In genomic region chr17:4903051-4903818, GRCh38 we compare ENCODE assay signal across 8 cellular contexts. TPM values are rescaled to one million over a fixed set of nuclear protein-coding genes. Genes with fewer than 3 reads are reported as not detected.
A peak's percentile ranks its signal among the peaks of the same experiment; 100 is the strongest.
DNase-seq lines count a peak whose midpoint lies in the region; ATAC-seq and TF ChIP-seq lines count a peak whose summit lies in the region.

Gene CHRNE, minus strand, starts transcription at chr17:4903098. Its CDS starts 35 bp downstream, at chr17:4903063.

- H3K4me3 ChIP-seq in LNCaP clone FGC (ENCODE audit: low read depth, low read length), result no peak within 1 kb of the TSS
- no peak within 1 kb of the TSS for H3K4me3 ChIP-seq in parathyroid adenoma (ENCODE audit: low read depth, low read length)
- peak within 1 kb of the TSS in 3 of 4 donors; percentile 9 to 41 (median 25) for H3K4me3 ChIP-seq in upper lobe of left lung

- no peaks in the 10 kb centered on the region for H3K36me3 ChIP-seq in parathyroid adenoma (ENCODE audit: control insufficient read depth, insufficient read depth, low read length)
- peaks cover 0 to 3% (median 0%) of the 10 kb centered on the region in 4 donors for H3K36me3 ChIP-seq in upper lobe of left lung

- peak; percentile 78 for DNase-seq in ELF-1 (ENCODE audit: low read depth, low spot score)
- DNase-seq in LNCaP clone FGC (ENCODE audit: low read depth), result peak; percentile 80
- DNase-seq in SK-N-DZ (ENCODE audit: low spot score), result peak; percentile 89
- DNase-seq in activated naive CD4-positive, alpha-beta T cell (lab: John Stamatoyannopoulos, UW), result peak in 3 of 4 experiments; percentile 32 to 50 (median 45)
- DNase-seq in foreskin keratinocyte, result peak; percentile 61 to 79
- DNase-seq in upper lobe of left lung, result peak; percentile 57 to 82

- no peak within 1 kb of the TSS for H3K9ac ChIP-seq in parathyroid adenoma

- H3K9me3 ChIP-seq in parathyroid adenoma (ENCODE audit: control insufficient read depth, low read length), result no peaks in the 10 kb centered on the region
- no peaks in the 10 kb centered on the region for H3K9me3 ChIP-seq in upper lobe of left lung

- no peak for TF ChIP-seq EP300 in upper lobe of left lung (IDR thresholded peaks at IDR 0.05)

- 6 to 15% methylated on average over 10 of the region's 10 CpGs for WGBS in upper lobe of left lung, 2 donors

- no peaks in the 10 kb centered on the region for H3K4me1 ChIP-seq in foreskin keratinocyte
- peaks cover 10% of the 10 kb centered on the region for H3K4me1 ChIP-seq in parathyroid adenoma
- peaks cover 11 to 46% (median 29%) of the 10 kb centered on the region in 4 donors for H3K4me1 ChIP-seq in upper lobe of left lung

- no peaks in the 10 kb centered on the region for H3K79me2 ChIP-seq in parathyroid adenoma

- H3K27me3 ChIP-seq in foreskin keratinocyte (no peaks in the 10 kb centered on the region), parathyroid adenoma (ENCODE audit: control insufficient read depth, insufficient read depth, low read length) (no peaks in the 10 kb centered on the region), upper lobe of left lung (peaks cover 0 to 9% (median 0%) of the 10 kb centered on the region in 4 donors)

- ATAC-seq in foreskin keratinocyte (peak; percentile 45), upper lobe of left lung (ENCODE audit: low FRiP score in 2 of 2) (peak; percentile 58 to 60), GM21526 (IDR thresholded peaks at IDR 0.05; ENCODE audit: low FRiP score, unreplicated experiment) (no peak)

- H2AFZ ChIP-seq in parathyroid adenoma, result peak within 1 kb of the TSS; percentile 84

- H3K27ac ChIP-seq in foreskin keratinocyte, result no peak within 1 kb of the TSS
- peak within 1 kb of the TSS; percentile 53 for H3K27ac ChIP-seq in parathyroid adenoma
- H3K27ac ChIP-seq in upper lobe of left lung, result peak within 1 kb of the TSS in 2 of 4 donors; percentile 66 to 74

- peak within 1 kb of the TSS; percentile 31 for H3K4me2 ChIP-seq in parathyroid adenoma (ENCODE audit: low read length)

- TF ChIP-seq POLR2A in upper lobe of left lung (IDR thresholded peaks at IDR 0.05), result no peak

- TF ChIP-seq CTCF in LNCaP clone FGC (IDR thresholded peaks at IDR 0.05; ENCODE audit: control insufficient read depth, extremely low read depth, insufficient read depth), result peak; percentile 89
- peak; percentile 81 for TF ChIP-seq CTCF in foreskin keratinocyte (conservative IDR thresholded peaks at IDR 0.05)
- TF ChIP-seq CTCF in parathyroid adenoma (IDR thresholded peaks at IDR 0.05), result peak; percentile 89
- TF ChIP-seq CTCF in upper lobe of left lung (IDR thresholded peaks at IDR 0.05), result peak; percentile 67 to 81 (median 75)

RNA-seq across cellular contexts. Expression of gene CHRNE, which starts in this region (rescaled TPM):
- 0.19 and 0.62 TPM in 2 replicates for polyA plus RNA-seq in SK-N-DZ (2014; cell fraction: cytosol; rRNA removed)
- polyA plus RNA-seq in SK-N-DZ (2014; cell fraction: nucleus; rRNA removed), result 1.3 and 2.7 TPM in 2 replicates
- total RNA-seq in foreskin keratinocyte (not detected in 2 replicates), upper lobe of left lung (1 to 10 TPM in 3 of 6 donors, under 1 TPM in 1, not detected in 2; 0.61 to 1.7 (median 1.2) TPM)
- polyA plus RNA-seq in foreskin keratinocyte, result 0.04 and 0.06 TPM in 2 replicates

Comparison
In these comparisons a context has a peak if more than half of its experiments do, and no peak if none do; other contexts are left out.
1. Peak in DNase-seq and ATAC-seq in foreskin keratinocyte; RNA of the gene not detected or under 1 TPM.
2. H3K4me3 ChIP-seq: peak in upper lobe of left lung (3 of 4); none in LNCaP clone FGC (single experiment) and parathyroid adenoma (single experiment).
3. Peak in every context shown above with its lines, with median percentiles within 50 percentile points of each other: DNase-seq and CTCF ChIP-seq.